Comparison of ENCODE assay signal across 9 cellular contexts in genomic region chr16:82660078-82660645, GRCh38. TPM values are rescaled to one million over a fixed set of nuclear protein-coding genes. Genes with fewer than 3 reads are reported as not detected.
A peak's percentile ranks its signal among the peaks of the same experiment; 100 is the strongest.
DNase-seq lines count a peak whose midpoint lies in the region; ATAC-seq, FAIRE-seq and TF ChIP-seq lines count a peak whose summit lies in the region.
"Had no signal": no experiment of that assay in that cellular context is flagged by ENCODE, and none has a peak within 500 bp of the region (broad histone marks: within the 10 kb centered on the region; RNA-seq: fewer than 3 reads in every experiment).

No MANE protein-coding gene starts in this region.

- DNase-seq in stimulated activated CD4-positive, alpha-beta T cell treated with anti-CD3 and anti-CD28 coated beads, Interleukin-12 subunit alpha, Interleukin-12 subunit beta, amount 100 ng/mL, for 4 hours = peak; percentile 16
- DNase-seq in stimulated activated CD4-positive, alpha-beta T cell treated with anti-CD3 and anti-CD28 coated beads, Interleukin-2, amount 100 ng/mL, for 48 hours = no peak
- DNase-seq in activated T-cell treated with anti-CD3 and anti-CD28 coated beads, Interleukin-2, amount 50 U/mL, for 48 hours = peak; percentile 36 to 44
- DNase-seq in fibroblast of the conjunctiva (ENCODE audit: low read depth) (peak; percentile 20), stromal cell of bone marrow (ENCODE audit: low read depth) (peak; percentile 71), omental fat pad (ENCODE audit: low spot score) (no peak), RCC 7860 (ENCODE audit: low spot score) (no peak)

- no peak for TF ChIP-seq CTCF in omental fat pad (IDR thresholded peaks at IDR 0.05)

- ATAC-seq in omental fat pad (ENCODE audit: low FRiP score) (no peak), GM21390 (IDR thresholded peaks at IDR 0.05; ENCODE audit: unreplicated experiment) (no peak)
- ATAC-seq: HCT116 had no signal

- no peak for FAIRE-seq in RCC 7860 (lab: Jason Lieb, UNC)

RNA-seq across cellular contexts. Expression of gene CDH13, which starts 33.4 kb away (rescaled TPM):
- total RNA-seq in omental fat pad = 10 to 100 TPM; 12.5 to 35.9 (median 22.1) TPM

Comparison
In these comparisons a context has a peak if more than half of its experiments do, and no peak if none do; other contexts are left out.
1. DNase-seq: peak in stimulated activated CD4-positive, alpha-beta T cell treated with anti-CD3 and anti-CD28 coated beads, Interleukin-12 subunit alpha, Interleukin-12 subunit beta, amount 100 ng/mL, for 4 hours (single experiment), activated T-cell treated with anti-CD3 and anti-CD28 coated beads, Interleukin-2, amount 50 U/mL, for 48 hours (2 of 2), fibroblast of the conjunctiva (single experiment) and stromal cell of bone marrow (single experiment); none in stimulated activated CD4-positive, alpha-beta T cell treated with anti-CD3 and anti-CD28 coated beads, Interleukin-2, amount 100 ng/mL, for 48 hours (0 of 2), omental fat pad (single experiment) and RCC 7860 (single experiment).